Comparison of ENCODE assay signal across 11 cellular contexts in genomic region chrX:117301086-117301485, GRCh38.
"Had no signal": no experiment of that assay in that cellular context is flagged by ENCODE, and none has a peak within 500 bp of the region (broad histone marks: within the 10 kb centered on the region; RNA-seq: fewer than 3 reads in every experiment).

No MANE protein-coding gene starts in this region.

- H3K9ac ChIP-seq: GM23248 had no signal

- H3K9me3 ChIP-seq: HAP-1 had no signal

- H3K36me3 ChIP-seq: HAP-1 had no signal

- ATAC-seq: GM23338, HCT116 had no signal

- FAIRE-seq: H1, H54 had no signal

- H3K27ac ChIP-seq: GM23248 had no signal

- H3K4me3 ChIP-seq: GM23248, GM23338, HAP-1 had no signal

- DNase-seq: GM23248, GOT3, H7, H9, HCEC 1CT, HFFc6 had no signal

- H3K4me2 ChIP-seq: GM23338 had no signal

- H2AFZ ChIP-seq: GM23248, GM23338 had no signal
